In the genomic region with DNA sequence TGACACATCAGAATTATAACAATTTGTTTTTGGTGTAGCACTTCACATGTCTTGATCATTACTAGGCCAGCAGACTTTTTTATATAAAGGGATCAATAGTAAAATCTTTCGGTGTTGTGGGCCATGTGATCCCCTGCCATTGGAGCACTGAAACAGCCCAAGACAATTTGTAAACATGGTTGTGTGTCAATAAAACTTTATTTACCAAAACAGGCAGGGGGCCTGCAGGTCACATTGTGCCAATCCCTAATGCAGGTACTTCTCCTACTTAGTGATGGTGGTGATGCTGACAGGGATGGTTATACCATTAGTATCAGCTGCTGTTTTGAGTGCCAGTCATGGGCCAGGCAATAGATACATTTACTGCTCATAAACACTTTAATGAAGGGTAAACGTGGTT, we compare ENCODE assay signal across 24 cellular contexts.
"Had no signal": no experiment of that assay in that cellular context is flagged by ENCODE, and none has a peak within 500 bp of the region (broad histone marks: within the 10 kb centered on the region; RNA-seq: fewer than 3 reads in every experiment).

No MANE protein-coding gene starts in this region.

- ATAC-seq: activated CD8-positive, alpha-beta memory T cell treated with anti-CD3 and anti-CD28 coated beads, Interleukin-2, amount 10 ng/mL, durations not matched to agents 7 days and 5 days; PC-3; T-helper 17 cell; WTC11 had no signal

- DNase-seq: activated CD4-positive, alpha-beta T cell treated with anti-CD3 and anti-CD28 coated beads for 1 hour; activated CD4-positive, alpha-beta T cell treated with anti-CD3 and anti-CD28 coated beads, Interleukin-2, amount 10 ng/mL, durations not matched to agents 24 days and 14 days; activated CD4-positive, alpha-beta T cell treated with anti-CD3 and anti-CD28 coated beads, Interleukin-2, amount 50 U/mL, for 48 hours; activated CD8-positive, alpha-beta memory T cell treated with anti-CD3 and anti-CD28 coated beads, Interleukin-2, amount 10 ng/mL, durations not matched to agents 7 days and 5 days; activated effector memory CD4-positive, alpha-beta T cell treated with Interleukin-2 at 50 U/mL for 16 hours; activated naive CD4-positive, alpha-beta T cell; activated T-cell treated with anti-CD3 and anti-CD28 coated beads, Interleukin-2, amount 50 U/mL, for 24 hours; aorta; Kasumi-1; KBM-7; NCI-H1105 treated with DMSO at 0.1 percent for 48 hours; NCI-H1930; NCI-H2107; NCI-H2171 treated with DMSO at 0.1 percent for 48 hours; NCI-H226; NCI-H510A treated with DMSO at 0.1 percent for 48 hours; NCI-H69; PC-3; SHP77; T-helper 17 cell; T-helper 9 cell had no signal

- FAIRE-seq: bronchial epithelial cell, RCC 7860 had no signal
